ENCODE assay signal across 34 cellular contexts in the genomic region with DNA sequence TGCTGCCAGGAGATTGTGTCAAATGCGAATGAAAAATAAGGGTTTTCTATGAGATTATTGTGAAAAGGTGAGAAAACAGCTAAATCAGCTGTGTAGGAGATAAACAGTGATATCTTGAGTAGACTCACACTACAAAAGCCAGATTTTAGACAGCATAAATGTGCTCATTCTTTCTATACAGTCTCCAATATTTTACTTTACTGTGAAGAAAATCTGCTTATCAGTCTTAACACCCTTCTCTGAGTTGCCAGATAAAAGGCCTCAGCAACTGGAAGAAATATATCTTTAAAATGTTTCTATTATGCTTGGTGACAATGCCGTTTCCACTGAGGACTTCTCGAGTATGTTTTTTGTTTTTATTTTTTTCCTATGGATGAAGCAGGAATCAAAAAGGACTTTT. TPM values are rescaled to one million over a fixed set of nuclear protein-coding genes. Genes with fewer than 3 reads are reported as not detected.
"Had no signal": no experiment of that assay in that cellular context is flagged by ENCODE, and none has a peak within 500 bp of the region (broad histone marks: within the 10 kb centered on the region; RNA-seq: fewer than 3 reads in every experiment).

No MANE protein-coding gene starts in this region.

- H3K36me3 ChIP-seq: brain microvascular endothelial cell, esophagus muscularis mucosa, gastrocnemius medialis, heart left ventricle, WERI-Rb-1 had no signal

- H3K4me1 ChIP-seq: esophagus muscularis mucosa, foreskin keratinocyte, gastrocnemius medialis, heart left ventricle had no signal

- H3K9me3 ChIP-seq: esophagus muscularis mucosa, gastrocnemius medialis, heart left ventricle had no signal

- FAIRE-seq: astrocyte, bronchial epithelial cell had no signal

- H3K4me3 ChIP-seq: coronary artery, esophagus muscularis mucosa, gastrocnemius medialis, heart left ventricle had no signal

- H3K27me3 ChIP-seq: brain microvascular endothelial cell, esophagus muscularis mucosa, gastrocnemius medialis had no signal

- ATAC-seq: activated CD4-positive, CD25-positive, alpha-beta regulatory T cell treated with anti-CD3 and anti-CD28 coated beads, Interleukin-2, amount 50 U/mL, for 24 hours; activated CD8-positive, alpha-beta T cell treated with anti-CD3 and anti-CD28 coated beads for 36 hours; activated T-cell treated with anti-CD3 and anti-CD28 coated beads, Interleukin-2, amount 50 U/mL, for 4 hours; activated T-helper 17 cell treated with anti-CD3 and anti-CD28 coated beads, Interleukin-2, amount 50 U/mL, for 72 hours; foreskin keratinocyte; gastrocnemius medialis; heart left ventricle; T-helper 17 cell had no signal

- DNase-seq: activated B cell treated with CpG ODN at 0.5 μM for 24 hours; activated CD4-positive, alpha-beta T cell treated with anti-CD3 and anti-CD28 coated beads for 48 hours; activated CD4-positive, alpha-beta T cell treated with anti-CD3 and anti-CD28 coated beads, Interleukin-2, amount 50 U/mL, for 1 hour; activated CD4-positive, alpha-beta T cell treated with anti-CD3 and anti-CD28 coated beads, Interleukin-2, amount 50 U/mL, for 48 hours; activated CD8-positive, alpha-beta memory T cell treated with anti-CD3 and anti-CD28 coated beads for 24 hours; activated CD8-positive, alpha-beta T cell treated with anti-CD3 and anti-CD28 coated beads for 36 hours; activated effector memory CD4-positive, alpha-beta T cell treated with Interleukin-2 at 50 U/mL for 16 hours; activated gamma-delta T cell treated with Interleukin-2 at 50 U/mL for 16 hours; activated naive CD4-positive, alpha-beta T cell treated with anti-CD3 and anti-CD28 coated beads, Interleukin-2, amount 50 U/mL, for 16 hours; activated naive CD4-positive, alpha-beta T cell treated with Interleukin-2 at 50 U/mL for 16 hours; activated T-cell treated with anti-CD3 and anti-CD28 coated beads, Interleukin-2, amount 50 U/mL, for 4 hours; amniotic stem cell; anterior cingulate cortex; brain microvascular endothelial cell; effector memory CD4-positive, alpha-beta T cell; endodermal cell; foreskin keratinocyte; gastrocnemius medialis; glutamatergic neuron; heart left ventricle; T-helper 17 cell; T1000; WERI-Rb-1 had no signal

- H3K27ac ChIP-seq: brain microvascular endothelial cell, coronary artery, esophagus muscularis mucosa, foreskin keratinocyte, gastrocnemius medialis, heart left ventricle, WERI-Rb-1 had no signal

RNA-seq across cellular contexts. Expression of a gene that starts 47.0 kb away (rescaled TPM):
- total RNA-seq: activated B cell treated with CpG ODN at 0.5 μM for 24 hours; activated CD8-positive, alpha-beta T cell treated with anti-CD3 and anti-CD28 coated beads for 36 hours; activated T-cell treated with anti-CD3 and anti-CD28 coated beads, Interleukin-2, amount 50 U/mL, for 4 hours; activated T-helper 17 cell treated with anti-CD3 and anti-CD28 coated beads, Interleukin-2, amount 50 U/mL, for 72 hours; astrocyte; bronchial epithelial cell; cardiac septum; cerebellum; dorsolateral prefrontal cortex; endodermal cell; epithelial cell of proximal tubule; esophagus muscularis mucosa; foreskin keratinocyte; gastrocnemius medialis; heart left ventricle; T-helper 17 cell had no signal
- polyA plus RNA-seq: adipose tissue, foreskin keratinocyte, heart left ventricle had no signal
